Comparison of ENCODE assay signal across 8 cellular contexts in genomic region chr15:47184003-47184404, GRCh38.
A peak's percentile ranks its signal among the peaks of the same experiment; 100 is the strongest.
DNase-seq lines count a peak whose midpoint lies in the region; ATAC-seq and TF ChIP-seq lines count a peak whose summit lies in the region.

No MANE protein-coding gene starts in this region.

- H3K27ac ChIP-seq in gastrocnemius medialis: no peak overlapping the region

- TF ChIP-seq POLR2A in gastrocnemius medialis (IDR thresholded peaks at IDR 0.05): no peak

- peaks cover 0 to 13% of the 10 kb centered on the region in 2 donors for H3K4me1 ChIP-seq in gastrocnemius medialis

- no peaks in the 10 kb centered on the region for H3K36me3 ChIP-seq in gastrocnemius medialis

- H3K4me3 Mint-ChIP-seq in T-cell: peak overlapping the region in 2 of 3 donors; percentile 32 to 52

- ATAC-seq in T-cell (replicated peaks in 1 of 4) (no peak), left ventricle myocardium superior (peak; percentile 50), gastrocnemius medialis (no peak), HG02938 (IDR thresholded peaks at IDR 0.05; ENCODE audit: unreplicated experiment) (no peak), HG02973 (IDR thresholded peaks at IDR 0.05; ENCODE audit: unreplicated experiment) (no peak)

- H3K9me3 Mint-ChIP-seq in T-cell: peaks cover 0 to 4% (median 0%) of the 10 kb centered on the region in 3 donors

- intact Hi-C loops in left ventricle myocardium superior (cut with micrococcal nuclease) (no loop called here), gastrocnemius medialis (cut with DNase I; ENCODE audit: low total_unique reads) (no loop called here)

- in situ Hi-C loops in gastrocnemius medialis (cut with MboI; ENCODE audit: low sequenced_read_pairs in 4 of 4): loop anchor here in 3 of 4 donors (25.0 kb wide), 4 partner anchors 103 to 1103 kb away; partner anchors contain the start of gene SEMA6D (in 1 of the 3)

- CTCF ChIA-PET in T-cell (lab: Charles Lee): no interaction called here

- no peak for TF ChIP-seq CTCF in gastrocnemius medialis (IDR thresholded peaks at IDR 0.05 in 4 of 5, conservative IDR thresholded peaks at IDR 0.05 in 1 of 5)

- peaks cover 41 to 58% (median 45%) of the 10 kb centered on the region in 3 donors for H3K27me3 ChIP-seq in gastrocnemius medialis

- H3K4me3 ChIP-seq in gastrocnemius medialis: peak overlapping the region; percentile 50 to 79 (median 53)

- H3K27ac Mint-ChIP-seq in T-cell: peak overlapping the region in 1 of 2 donors; percentile 71

- no peaks in the 10 kb centered on the region for H3K9me3 ChIP-seq in gastrocnemius medialis

- DNase-seq in stimulated activated CD4-positive, alpha-beta T cell treated with anti-CD3 and anti-CD28 coated beads, Interleukin-15, amount 100 ng/mL, for 24 hours: peak; percentile 31
- no peak for DNase-seq in stimulated activated CD4-positive, alpha-beta T cell treated with anti-CD3 and anti-CD28 coated beads, Interleukin-4, amount 100 ng/mL, for 4 hours
- DNase-seq in T-cell (no peak), left ventricle myocardium superior (peak; percentile 30), gastrocnemius medialis (no peak), SIG-M5 (lab: John Stamatoyannopoulos, UW) (no peak)

- H3K36me3 Mint-ChIP-seq in T-cell: no peaks in the 10 kb centered on the region

- peaks cover 6 to 14% (median 13%) of the 10 kb centered on the region in 3 donors for H3K4me1 Mint-ChIP-seq in T-cell

- H3K27me3 Mint-ChIP-seq in T-cell: peaks cover 32 to 41% of the 10 kb centered on the region in 2 donors

- POLR2A ChIA-PET in T-cell (lab: Charles Lee): no interaction called here

Comparison
In these comparisons a context has a peak if more than half of its experiments do, and no peak if none do; other contexts are left out.
1. DNase-seq: peak in stimulated activated CD4-positive, alpha-beta T cell treated with anti-CD3 and anti-CD28 coated beads, Interleukin-15, amount 100 ng/mL, for 24 hours (single experiment) and left ventricle myocardium superior (single experiment); none in stimulated activated CD4-positive, alpha-beta T cell treated with anti-CD3 and anti-CD28 coated beads, Interleukin-4, amount 100 ng/mL, for 4 hours (0 of 2), T-cell (0 of 34), gastrocnemius medialis (0 of 2) and SIG-M5 (single experiment).